16 cellular contexts compared by ENCODE assay signal in the genomic region with DNA sequence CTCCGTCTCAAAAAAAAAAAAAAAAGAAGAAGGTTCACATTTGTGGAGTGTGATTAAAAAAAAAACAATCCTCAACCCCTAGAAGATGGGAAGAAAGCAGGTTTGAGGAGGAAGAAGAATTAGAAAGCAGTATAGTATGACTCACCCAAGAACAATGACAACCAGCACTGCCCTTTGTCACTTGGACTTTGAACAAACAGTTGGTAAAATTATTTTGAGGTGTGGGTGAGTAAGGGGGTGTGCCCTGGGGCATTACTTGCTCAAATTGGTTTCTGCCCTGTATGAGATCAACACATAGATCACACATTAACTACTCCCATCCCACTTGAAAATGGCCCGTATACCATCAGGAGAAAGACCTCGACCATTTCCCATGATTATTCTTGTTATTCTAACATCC. TPM values are rescaled to one million over a fixed set of nuclear protein-coding genes. Genes with fewer than 3 reads are reported as not detected.
A peak's percentile ranks its signal among the peaks of the same experiment; 100 is the strongest.
DNase-seq lines count a peak whose midpoint lies in the region; FAIRE-seq and TF ChIP-seq lines count a peak whose summit lies in the region.
"Had no signal": no experiment of that assay in that cellular context is flagged by ENCODE, and none has a peak within 500 bp of the region (broad histone marks: within the 10 kb centered on the region; RNA-seq: fewer than 3 reads in every experiment).

No MANE protein-coding gene starts in this region.

- in situ Hi-C loops in HAP-1 (cut with MboI; ENCODE audit: low sequenced_read_pairs) = no loop called here
- in situ Hi-C loops in G401 (cut with HindIII; ENCODE audit: low sequenced_read_pairs) = no loop called here

- peaks cover 50% of the 10 kb centered on the region for H3K4me1 Mint-ChIP-seq in osteocyte (ENCODE audit: unreplicated experiment)
- peaks cover 8% of the 10 kb centered on the region for H3K4me1 Mint-ChIP-seq in activated naive CD4-positive, alpha-beta T cell treated with anti-CD3 and anti-CD28 coated beads, Interleukin-2, amount 10 ng/mL, durations not matched to agents 7 days and 5 days

- CTCF ChIA-PET in RWPE1 (lab: Yijun Ruan, JAX) = no interaction called here
- CTCF ChIA-PET in activated naive CD4-positive, alpha-beta T cell treated with anti-CD3 and anti-CD28 coated beads, Interleukin-2, amount 10 ng/mL, durations not matched to agents 7 days and 5 days (lab: Charles Lee) = no interaction called here

- no peaks in the 10 kb centered on the region for H3K9me3 Mint-ChIP-seq in osteocyte (ENCODE audit: unreplicated experiment)
- no peaks in the 10 kb centered on the region for H3K9me3 Mint-ChIP-seq in activated naive CD4-positive, alpha-beta T cell treated with anti-CD3 and anti-CD28 coated beads, Interleukin-2, amount 10 ng/mL, durations not matched to agents 7 days and 5 days
- H3K9me3 Mint-ChIP-seq: activated CD4-positive, alpha-beta memory T cell treated with anti-CD3 and anti-CD28 coated beads for 36 hours; T-cell had no signal

- H3K9me3 ChIP-seq in HAP-1 = peaks cover 8% of the 10 kb centered on the region
- H3K9me3 ChIP-seq: lower lobe of right lung had no signal

- H3K36me3 Mint-ChIP-seq in osteocyte (ENCODE audit: unreplicated experiment) = no peaks in the 10 kb centered on the region
- no peaks in the 10 kb centered on the region for H3K36me3 Mint-ChIP-seq in activated naive CD4-positive, alpha-beta T cell treated with anti-CD3 and anti-CD28 coated beads, Interleukin-2, amount 10 ng/mL, durations not matched to agents 7 days and 5 days
- H3K36me3 Mint-ChIP-seq: activated CD4-positive, alpha-beta memory T cell treated with anti-CD3 and anti-CD28 coated beads for 36 hours; T-cell had no signal

- H3K27me3 ChIP-seq in HAP-1 (ENCODE audit: low read depth) = no peaks in the 10 kb centered on the region

- no peak overlapping the region for H3K4me3 ChIP-seq in HAP-1
- H3K4me3 ChIP-seq in epithelial cell of proximal tubule (ENCODE audit: low read depth, low read length) = no peak overlapping the region
- H3K4me3 ChIP-seq: coronary artery, lower lobe of right lung had no signal

- no peaks in the 10 kb centered on the region for H3K36me3 ChIP-seq in HAP-1 (replicated peaks)
- H3K36me3 ChIP-seq: lower lobe of right lung had no signal

- no peak overlapping the region for H3K27ac ChIP-seq in RWPE1
- H3K27ac ChIP-seq: coronary artery, lower lobe of right lung had no signal

- peak overlapping the region; percentile 77 for H3K27ac Mint-ChIP-seq in osteocyte (ENCODE audit: unreplicated experiment)
- no peak overlapping the region for H3K27ac Mint-ChIP-seq in activated naive CD4-positive, alpha-beta T cell treated with anti-CD3 and anti-CD28 coated beads, Interleukin-2, amount 10 ng/mL, durations not matched to agents 7 days and 5 days
- H3K27ac Mint-ChIP-seq: activated CD4-positive, alpha-beta memory T cell treated with anti-CD3 and anti-CD28 coated beads for 36 hours; T-cell had no signal

- H3K4me3 Mint-ChIP-seq in osteocyte (ENCODE audit: unreplicated experiment) = no peak overlapping the region
- no peak overlapping the region for H3K4me3 Mint-ChIP-seq in activated naive CD4-positive, alpha-beta T cell treated with anti-CD3 and anti-CD28 coated beads, Interleukin-2, amount 10 ng/mL, durations not matched to agents 7 days and 5 days
- H3K4me3 Mint-ChIP-seq: activated CD4-positive, alpha-beta memory T cell treated with anti-CD3 and anti-CD28 coated beads for 36 hours; T-cell had no signal

- no peak for FAIRE-seq in GM19239 (lab: Jason Lieb, UNC)

- DNase-seq in HAP-1 (ENCODE audit: low spot score in 2 of 2) (peak; percentile 68), RWPE1 (ENCODE audit: low spot score) (peak; percentile 52), epithelial cell of proximal tubule (ENCODE audit: low read depth) (peak; percentile 76), osteocyte (ENCODE audit: extremely low spot score, unreplicated experiment) (no peak), GM19239 (ENCODE audit: insufficient read length, low spot score) (no peak), G401 (ENCODE audit: low spot score) (no peak), pons (ENCODE audit: low spot score) (no peak)
- no peak for DNase-seq in activated naive CD4-positive, alpha-beta T cell treated with anti-CD3 and anti-CD28 coated beads, Interleukin-2, amount 10 ng/mL, durations not matched to agents 7 days and 5 days
- DNase-seq: activated CD4-positive, alpha-beta memory T cell treated with anti-CD3 and anti-CD28 coated beads for 36 hours; activated naive CD4-positive, alpha-beta T cell treated with anti-CD3 and anti-CD28 coated beads, Interleukin-2, amount 50 U/mL, for 16 hours; lower lobe of right lung; NCI-H1092 treated with DMSO at 0.1 percent for 48 hours; NCI-H510A; stimulated activated CD4-positive, alpha-beta T cell treated with anti-CD3 and anti-CD28 coated beads, Interleukin-4, amount 100 ng/mL, for 1 hour; T-cell had no signal

- no peaks in the 10 kb centered on the region for H3K27me3 Mint-ChIP-seq in osteocyte (ENCODE audit: unreplicated experiment)
- H3K27me3 Mint-ChIP-seq in activated naive CD4-positive, alpha-beta T cell treated with anti-CD3 and anti-CD28 coated beads, Interleukin-2, amount 10 ng/mL, durations not matched to agents 7 days and 5 days = peaks cover 11% of the 10 kb centered on the region
- H3K27me3 Mint-ChIP-seq: activated CD4-positive, alpha-beta memory T cell treated with anti-CD3 and anti-CD28 coated beads for 36 hours; T-cell had no signal

- peaks cover 25% of the 10 kb centered on the region for H3K4me1 ChIP-seq in HAP-1

- TF ChIP-seq CTCF in RWPE1 (conservative IDR thresholded peaks at IDR 0.05; ENCODE audit: low read depth) = no peak
- TF ChIP-seq CTCF in epithelial cell of proximal tubule (conservative IDR thresholded peaks at IDR 0.05; ENCODE audit: low read depth, low read length) = no peak
- no peak for TF ChIP-seq CTCF in osteocyte (IDR thresholded peaks at IDR 0.05)

- POLR2A ChIA-PET in RWPE1 (lab: Yijun Ruan, JAX; ENCODE audit: low non-redundant PET) = no interaction called here

RNA-seq across cellular contexts. Expression of a gene that starts 33.3 kb away (rescaled TPM):
- 91.6 and 112 TPM in 2 replicates for total RNA-seq in epithelial cell of proximal tubule
- 2.0 and 2.1 TPM in 2 replicates for total RNA-seq in osteocyte
- 162 and 209 TPM in 2 replicates for total RNA-seq in G401 (2014; rRNA removed; shearing (Covaris generic))

Comparison
In these comparisons a context has a peak if more than half of its experiments do, and no peak if none do; other contexts are left out.
1. DNase-seq: peak in HAP-1 (2 of 2), RWPE1 (single experiment) and epithelial cell of proximal tubule (single experiment); none in osteocyte (single experiment), GM19239 (single experiment), G401 (single experiment), activated naive CD4-positive, alpha-beta T cell treated with anti-CD3 and anti-CD28 coated beads, Interleukin-2, amount 10 ng/mL, durations not matched to agents 7 days and 5 days (single experiment) and pons (single experiment).
2. RNA of a gene that starts 33.3 kb away (total RNA-seq): 162 to 209 TPM in G401 and 91.6 to 112 TPM in epithelial cell of proximal tubule; 2.0 to 2.1 TPM in osteocyte; every median in the first group is over 10 times any median in the second.